Comparison of ENCODE assay signal across 7 cellular contexts in the genomic region with DNA sequence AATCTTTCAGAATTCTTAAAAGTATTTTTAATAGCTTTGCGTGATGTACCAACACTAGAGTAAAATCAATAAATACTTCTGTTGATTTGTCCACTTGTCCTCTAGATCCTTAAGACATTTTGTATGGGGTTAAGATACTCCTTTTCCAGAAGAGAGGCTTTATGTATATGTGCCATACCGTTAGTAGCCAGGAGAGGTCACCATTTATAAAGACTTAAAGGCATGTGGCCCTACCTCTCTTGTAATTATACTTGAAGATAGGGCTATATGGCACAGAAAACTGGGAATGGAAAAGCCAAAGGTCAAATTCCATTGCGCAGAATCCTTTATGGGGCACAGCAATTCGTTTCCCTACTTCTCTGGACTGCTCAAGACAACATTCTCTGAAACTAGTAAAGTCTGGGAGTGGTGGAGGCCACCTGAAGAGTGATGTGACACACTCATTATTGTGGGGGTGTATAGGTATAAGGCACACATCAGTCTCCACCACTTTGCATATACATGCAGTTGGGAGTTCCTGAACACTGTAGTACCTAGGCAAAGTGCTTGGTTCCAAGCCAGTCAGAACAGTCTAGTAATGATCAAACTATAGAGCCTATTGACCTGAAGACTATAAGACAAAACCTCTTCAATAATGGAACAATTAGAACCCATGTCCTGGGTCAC.
DNase-seq lines count a peak whose midpoint lies in the region; ATAC-seq and TF ChIP-seq lines count a peak whose summit lies in the region.

No MANE protein-coding gene starts in this region.

- no peak overlapping the region for H3K4me3 ChIP-seq in liver (ENCODE audit: low read depth in 1 of 3, low read length in 3 of 3)

- peak; percentile 73 to 79 for TF ChIP-seq RAD21 in liver (IDR thresholded peaks at IDR 0.05)

- H3K9ac ChIP-seq in liver (ENCODE audit: low read depth in 1 of 2, low read length in 2 of 2) = no peak overlapping the region

- TF ChIP-seq CTCF in liver (IDR thresholded peaks at IDR 0.05; ENCODE audit: low read depth, low read length, missing input control) = peak; percentile 56

- H3K9me3 ChIP-seq in liver (ENCODE audit: control insufficient read depth in 4 of 4, low read length in 3 of 4) = peaks cover 0 to 7% (median 1%) of the 10 kb centered on the region in 4 donors

- WGBS in liver = 24% methylated on average over 4 of the region's 4 CpGs

- no peaks in the 10 kb centered on the region for H3K4me1 ChIP-seq in liver (ENCODE audit: control insufficient read depth in 4 of 4, insufficient read depth in 4 of 4, low read length in 3 of 4)

- ATAC-seq in GM19463 (IDR thresholded peaks at IDR 0.05; ENCODE audit: unreplicated experiment) = peak; percentile 54
- ATAC-seq in HG03439 (IDR thresholded peaks at IDR 0.05; ENCODE audit: unreplicated experiment) = peak; percentile 64

- H3K27ac ChIP-seq in liver (ENCODE audit: low read depth in 1 of 2, low read length in 2 of 2) = no peak overlapping the region

- peaks cover 0 to 7% (median 0%) of the 10 kb centered on the region in 4 donors for H3K27me3 ChIP-seq in liver (ENCODE audit: control insufficient read depth in 4 of 4, insufficient read depth in 4 of 4, low read length in 3 of 4)

- H3K36me3 ChIP-seq in liver (ENCODE audit: control insufficient read depth in 4 of 4, insufficient read depth in 3 of 4, low read depth in 1 of 4, low read length in 3 of 4) = no peaks in the 10 kb centered on the region

- DNase-seq in EH (ENCODE audit: low read depth) (peak; percentile 65), NOMO-1 treated with DMSO at 0.1 percent for 48 hours (lab: John Stamatoyannopoulos, UW; ENCODE audit: unreplicated experiment) (peak; percentile 45)
- peak; percentile 12 for DNase-seq in central memory CD4-positive, alpha-beta T cell
- DNase-seq in effector CD4-positive, alpha-beta T cell = no peak

TF ChIP-seq in liver, 16 proteins besides CTCF, POLR2A, EP300 and RAD21:
- peak; percentile 38 for TF ChIP-seq NR2F2 (IDR thresholded peaks at IDR 0.05)
- TF ChIP-seq, protein P1, sequence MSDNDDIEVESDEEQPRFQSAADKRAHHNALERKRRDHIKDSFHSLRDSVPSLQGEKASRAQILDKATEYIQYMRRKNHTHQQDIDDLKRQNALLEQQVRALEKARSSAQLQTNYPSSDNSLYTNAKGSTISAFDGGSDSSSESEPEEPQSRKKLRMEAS (IDR thresholded peaks at IDR 0.05) = no peak
